In genomic region chr16:17023606-17024005, GRCh38 we compare ENCODE assay signal across 3 cellular contexts.
A peak's percentile ranks its signal among the peaks of the same experiment; 100 is the strongest.
TF ChIP-seq lines count a peak whose summit lies in the region.

No MANE protein-coding gene starts in this region.

TF ChIP-seq in HepG2, 621 proteins besides CTCF, POLR2A, EP300 and RAD21:
- no peak for TF ChIP-seq GPBP1L1 (CRISPR knock-in tag; IDR thresholded peaks at IDR 0.05)
- peak; percentile 65 for TF ChIP-seq ZNF629 (CRISPR knock-in tag; conservative IDR thresholded peaks at IDR 0.05)
TF ChIP-seq in HepG2: peak in this region for 1.

TF ChIP-seq in GM23338, 12 proteins besides CTCF, POLR2A, EP300 and RAD21:
- no peak for TF ChIP-seq ETS1 (IDR thresholded peaks at IDR 0.05)
- TF ChIP-seq NANOG (IDR thresholded peaks at IDR 0.05; ENCODE audit: borderline replicate concordance): no peak
- no peak for TF ChIP-seq CREB1 (CRISPR knock-in tag; IDR thresholded peaks at IDR 0.05; ENCODE audit: low read depth)
- TF ChIP-seq ZNF462 (CRISPR knock-in tag; IDR thresholded peaks at IDR 0.05): no peak
- no peak for TF ChIP-seq EZH2 (IDR thresholded peaks at IDR 0.05; ENCODE audit: low read depth, unreplicated experiment)
- TF ChIP-seq JUNB (IDR thresholded peaks at IDR 0.05; ENCODE audit: unreplicated experiment): no peak
- TF ChIP-seq ZNF331 (CRISPR knock-in tag; IDR thresholded peaks at IDR 0.05; ENCODE audit: low read depth): no peak
- TF ChIP-seq REST (IDR thresholded peaks at IDR 0.05; ENCODE audit: unreplicated experiment): no peak
- TF ChIP-seq EZH2phosphoT487 (IDR thresholded peaks at IDR 0.05; ENCODE audit: unreplicated experiment): no peak
- TF ChIP-seq ZNF114 (CRISPR knock-in tag; IDR thresholded peaks at IDR 0.05): no peak
- no peak for TF ChIP-seq POLR2AphosphoS5 (IDR thresholded peaks at IDR 0.05; ENCODE audit: low read depth)

TF ChIP-seq in H1, 55 proteins besides CTCF, POLR2A, EP300 and RAD21:
- TF ChIP-seq KDM1A (IDR thresholded peaks at IDR 0.05; ENCODE audit: borderline replicate concordance, low read length) (peak; percentile 70; the same call in 1 of the 2 replicates), TCF12 (IDR thresholded peaks at IDR 0.05; ENCODE audit: low read depth, low read length) (no peak)
